Comparison of ENCODE assay signal across 39 cellular contexts in genomic region chr1:212581034-212581433, GRCh38.
"Had no signal": no experiment of that assay in that cellular context is flagged by ENCODE, and none has a peak within 500 bp of the region (broad histone marks: within the 10 kb centered on the region; RNA-seq: fewer than 3 reads in every experiment).

No MANE protein-coding gene starts in this region.

- H3K4me3 Mint-ChIP-seq: activated naive CD4-positive, alpha-beta T cell treated with anti-CD3 and anti-CD28 coated beads for 36 hours; activated naive CD4-positive, alpha-beta T cell treated with anti-CD3 and anti-CD28 coated beads, Interleukin-2, amount 10 ng/mL, durations not matched to agents 7 days and 5 days; activated naive CD4-positive, alpha-beta T cell treated with anti-CD3 and anti-CD28 coated beads, Interleukin-2, amount 50 U/mL, for 24 hours; activated naive CD8-positive, alpha-beta T cell; activated naive CD8-positive, alpha-beta T cell treated with anti-CD3 and anti-CD28 coated beads for 36 hours; activated naive CD8-positive, alpha-beta T cell treated with anti-CD3 and anti-CD28 coated beads, Interleukin-2, amount 10 ng/mL, durations not matched to agents 7 days and 5 days; activated naive CD8-positive, alpha-beta T cell treated with anti-CD3 and anti-CD28 coated beads, Interleukin-2, amount 50 U/mL, for 24 hours; activated T-cell treated with anti-CD3 and anti-CD28 coated beads, Interleukin-2, amount 50 U/mL, for 24 hours; activated T-cell treated with anti-CD3 and anti-CD28 coated beads, Interleukin-2, amount 50 U/mL, for 4 hours; activated T-cell treated with anti-CD3 and anti-CD28 coated beads, Interleukin-2, amount 50 U/mL, for 72 hours; activated T-helper 1 cell treated with anti-CD3 and anti-CD28 coated beads, Interleukin-12 subunit alpha, Interleukin-12 subunit beta, Interleukin-2, Interleukin-4 antibody, amounts not matched to agents 30 ng/mL and 10 ng/mL and 1 ng/mL, durations not matched to agents 14 hours and 24 hours and 36 hours; activated T-helper 17 cell treated with anti-CD3 and anti-CD28 coated beads, Interleukin-2, amount 50 U/mL, for 72 hours; brain; central memory CD8-positive, alpha-beta T cell had no signal

- H3K9me3 Mint-ChIP-seq: activated naive CD4-positive, alpha-beta T cell treated with anti-CD3 and anti-CD28 coated beads for 36 hours; activated naive CD4-positive, alpha-beta T cell treated with anti-CD3 and anti-CD28 coated beads, Interleukin-2, amount 10 ng/mL, durations not matched to agents 7 days and 5 days; activated naive CD4-positive, alpha-beta T cell treated with anti-CD3 and anti-CD28 coated beads, Interleukin-2, amount 50 U/mL, for 24 hours; activated naive CD4-positive, alpha-beta T cell treated with anti-CD3 and anti-CD28 coated beads, Interleukin-2, amount 50 U/mL, for 72 hours; activated naive CD8-positive, alpha-beta T cell treated with anti-CD3 and anti-CD28 coated beads for 36 hours; activated naive CD8-positive, alpha-beta T cell treated with anti-CD3 and anti-CD28 coated beads, Interleukin-2, amount 10 ng/mL, durations not matched to agents 7 days and 5 days; activated naive CD8-positive, alpha-beta T cell treated with anti-CD3 and anti-CD28 coated beads, Interleukin-2, amount 50 U/mL, for 24 hours; activated T-cell treated with anti-CD3 and anti-CD28 coated beads, Interleukin-2, amount 50 U/mL, for 24 hours; activated T-cell treated with anti-CD3 and anti-CD28 coated beads, Interleukin-2, amount 50 U/mL, for 4 hours; activated T-cell treated with anti-CD3 and anti-CD28 coated beads, Interleukin-2, amount 50 U/mL, for 72 hours; activated T-helper 1 cell treated with anti-CD3 and anti-CD28 coated beads, Interleukin-12 subunit alpha, Interleukin-12 subunit beta, Interleukin-2, Interleukin-4 antibody, amounts not matched to agents 30 ng/mL and 10 ng/mL and 1 ng/mL, durations not matched to agents 14 hours and 24 hours and 36 hours; activated T-helper 17 cell treated with anti-CD3 and anti-CD28 coated beads, Interleukin-2, amount 50 U/mL, for 72 hours; activated T-helper 2 cell treated with anti-CD3 and anti-CD28 coated beads, Interferon-gamma antibody, Interleukin-2, Interleukin-4, amounts not matched to agents 10 μg/mL and 5 μg/mL and 100 μg/mL, durations not matched to agents 14 hours and 24 hours and 36 hours; central memory CD8-positive, alpha-beta T cell had no signal

- H3K27ac Mint-ChIP-seq: activated naive CD4-positive, alpha-beta T cell treated with anti-CD3 and anti-CD28 coated beads for 36 hours; activated naive CD4-positive, alpha-beta T cell treated with anti-CD3 and anti-CD28 coated beads, Interleukin-2, amount 10 ng/mL, durations not matched to agents 7 days and 5 days; activated naive CD4-positive, alpha-beta T cell treated with anti-CD3 and anti-CD28 coated beads, Interleukin-2, amount 50 U/mL, for 24 hours; activated naive CD4-positive, alpha-beta T cell treated with anti-CD3 and anti-CD28 coated beads, Interleukin-2, amount 50 U/mL, for 72 hours; activated naive CD8-positive, alpha-beta T cell; activated naive CD8-positive, alpha-beta T cell treated with anti-CD3 and anti-CD28 coated beads for 36 hours; activated naive CD8-positive, alpha-beta T cell treated with anti-CD3 and anti-CD28 coated beads, Interleukin-2, amount 10 ng/mL, durations not matched to agents 7 days and 5 days; activated naive CD8-positive, alpha-beta T cell treated with anti-CD3 and anti-CD28 coated beads, Interleukin-2, amount 50 U/mL, for 24 hours; activated T-cell treated with anti-CD3 and anti-CD28 coated beads, Interleukin-2, amount 50 U/mL, for 24 hours; activated T-cell treated with anti-CD3 and anti-CD28 coated beads, Interleukin-2, amount 50 U/mL, for 72 hours; activated T-helper 1 cell treated with anti-CD3 and anti-CD28 coated beads, Interleukin-12 subunit alpha, Interleukin-12 subunit beta, Interleukin-2, Interleukin-4 antibody, amounts not matched to agents 30 ng/mL and 10 ng/mL and 1 ng/mL, durations not matched to agents 14 hours and 24 hours and 36 hours; activated T-helper 17 cell treated with anti-CD3 and anti-CD28 coated beads, Interleukin-2, amount 50 U/mL, for 72 hours; activated T-helper 2 cell treated with anti-CD3 and anti-CD28 coated beads, Interferon-gamma antibody, Interleukin-2, Interleukin-4, amounts not matched to agents 10 μg/mL and 5 μg/mL and 100 μg/mL, durations not matched to agents 14 hours and 24 hours and 36 hours; brain had no signal

- DNase-seq: activated effector memory CD4-positive, alpha-beta T cell treated with anti-CD3 and anti-CD28 coated beads, Interleukin-2, amount 50 U/mL, for 16 hours; activated effector memory CD4-positive, alpha-beta T cell treated with Interleukin-2 at 50 U/mL for 16 hours; activated gamma-delta T cell treated with Interleukin-2 at 50 U/mL for 16 hours; activated naive CD4-positive, alpha-beta T cell; activated naive CD4-positive, alpha-beta T cell treated with anti-CD3 and anti-CD28 coated beads for 36 hours; activated naive CD4-positive, alpha-beta T cell treated with anti-CD3 and anti-CD28 coated beads, Interleukin-2, amount 10 ng/mL, durations not matched to agents 7 days and 5 days; activated naive CD4-positive, alpha-beta T cell treated with anti-CD3 and anti-CD28 coated beads, Interleukin-2, amount 50 U/mL, for 16 hours; activated naive CD4-positive, alpha-beta T cell treated with Interleukin-2 at 50 U/mL for 16 hours; activated naive CD8-positive, alpha-beta T cell treated with anti-CD3 and anti-CD28 coated beads for 36 hours; activated naive CD8-positive, alpha-beta T cell treated with anti-CD3 and anti-CD28 coated beads, Interleukin-2, amount 10 ng/mL, durations not matched to agents 7 days and 5 days; activated naive CD8-positive, alpha-beta T cell treated with anti-CD3 and anti-CD28 coated beads, Interleukin-2, amount 50 U/mL, for 24 hours; activated T-cell treated with anti-CD3 and anti-CD28 coated beads, Interleukin-2, amount 50 U/mL, for 1 hour; activated T-cell treated with anti-CD3 and anti-CD28 coated beads, Interleukin-2, amount 50 U/mL, for 24 hours; activated T-cell treated with anti-CD3 and anti-CD28 coated beads, Interleukin-2, amount 50 U/mL, for 4 hours; activated T-cell treated with anti-CD3 and anti-CD28 coated beads, Interleukin-2, amount 50 U/mL, for 48 hours; activated T-cell treated with anti-CD3 and anti-CD28 coated beads, Interleukin-2, amount 50 U/mL, for 72 hours; adrenal gland; amniotic stem cell; amygdala; anterior cingulate cortex; aorta; body of pancreas; brain microvascular endothelial cell; caudate nucleus; central memory CD4-positive, alpha-beta T cell; cerebellar nuclear complex had no signal

- FAIRE-seq: astrocyte, bronchial epithelial cell had no signal

- ATAC-seq: activated naive CD4-positive, alpha-beta T cell treated with anti-CD3 and anti-CD28 coated beads, Interleukin-2, amount 50 U/mL, for 72 hours; activated naive CD8-positive, alpha-beta T cell treated with anti-CD3 and anti-CD28 coated beads, Interleukin-2, amount 50 U/mL, for 24 hours; activated T-cell treated with anti-CD3 and anti-CD28 coated beads, Interleukin-2, amount 50 U/mL, for 4 hours; activated T-cell treated with anti-CD3 and anti-CD28 coated beads, Interleukin-2, amount 50 U/mL, for 72 hours; activated T-helper 17 cell treated with anti-CD3 and anti-CD28 coated beads, Interleukin-2, amount 50 U/mL, for 72 hours; body of pancreas had no signal

- H3K36me3 ChIP-seq: adrenal gland, ascending aorta, brain microvascular endothelial cell, breast epithelium, cardiac muscle cell had no signal

- H3K4me1 ChIP-seq: adrenal gland, ascending aorta, body of pancreas, breast epithelium had no signal

- H3K4me1 Mint-ChIP-seq: activated naive CD4-positive, alpha-beta T cell treated with anti-CD3 and anti-CD28 coated beads, Interleukin-2, amount 50 U/mL, for 24 hours; activated naive CD8-positive, alpha-beta T cell treated with anti-CD3 and anti-CD28 coated beads, Interleukin-2, amount 50 U/mL, for 24 hours; activated T-helper 17 cell treated with anti-CD3 and anti-CD28 coated beads, Interleukin-2, amount 50 U/mL, for 72 hours; central memory CD8-positive, alpha-beta T cell had no signal

- H3K27ac ChIP-seq: adrenal gland, ascending aorta, body of pancreas, brain microvascular endothelial cell, breast epithelium, cardiac muscle cell had no signal

- H3K4me3 ChIP-seq: adrenal gland, ascending aorta, body of pancreas, breast epithelium, cardiac muscle cell had no signal

- H3K36me3 Mint-ChIP-seq: activated naive CD4-positive, alpha-beta T cell treated with anti-CD3 and anti-CD28 coated beads, Interleukin-2, amount 10 ng/mL, durations not matched to agents 7 days and 5 days; activated naive CD4-positive, alpha-beta T cell treated with anti-CD3 and anti-CD28 coated beads, Interleukin-2, amount 50 U/mL, for 24 hours; activated naive CD8-positive, alpha-beta T cell; activated naive CD8-positive, alpha-beta T cell treated with anti-CD3 and anti-CD28 coated beads for 36 hours; activated naive CD8-positive, alpha-beta T cell treated with anti-CD3 and anti-CD28 coated beads, Interleukin-2, amount 10 ng/mL, durations not matched to agents 7 days and 5 days; brain had no signal

- H3K9me3 ChIP-seq: adrenal gland, ascending aorta, body of pancreas, breast epithelium had no signal

- H3K27me3 ChIP-seq: ascending aorta, body of pancreas, brain microvascular endothelial cell, breast epithelium, cardiac muscle cell had no signal
